In genomic region chr15:63630036-63630751, GRCh38 we compare ENCODE assay signal across 14 cellular contexts.
"Had no signal": no experiment of that assay in that cellular context is flagged by ENCODE, and none has a peak within 500 bp of the region (broad histone marks: within the 10 kb centered on the region; RNA-seq: fewer than 3 reads in every experiment).

No MANE protein-coding gene starts in this region.

- H3K9me3 Mint-ChIP-seq: activated CD4-positive, alpha-beta T cell treated with anti-CD3 and anti-CD28 coated beads, Interleukin-2, amount 10 ng/mL, durations not matched to agents 7 days and 5 days; activated naive CD4-positive, alpha-beta T cell treated with anti-CD3 and anti-CD28 coated beads, Interleukin-2, amount 10 ng/mL, durations not matched to agents 7 days and 5 days; activated T-helper 17 cell treated with anti-CD3 and anti-CD28 coated beads, Interleukin-2, amount 50 U/mL, for 72 hours; brain; central memory CD8-positive, alpha-beta T cell; nephron; stimulated activated naive B cell treated with anti-CD40 and anti-IgM and Interleukin-4, amounts not matched to agents 10 μg/mL and 1 μg/mL and 100 μg/mL, for 72 hours; T-cell had no signal

- DNase-seq: activated CD4-positive, alpha-beta T cell treated with anti-CD3 and anti-CD28 coated beads, Interleukin-2, amount 10 ng/mL, durations not matched to agents 7 days and 5 days; activated naive CD4-positive, alpha-beta T cell treated with anti-CD3 and anti-CD28 coated beads, Interleukin-2, amount 10 ng/mL, durations not matched to agents 7 days and 5 days; kidney glomerular epithelial cell; nucleus accumbens; SK-N-SH; stimulated activated CD4-positive, alpha-beta T cell treated with anti-CD3 and anti-CD28 coated beads, Interleukin-2, amount 100 ng/mL, for 48 hours; stimulated activated naive B cell treated with anti-CD40 and anti-IgM and Interleukin-4, amounts not matched to agents 10 μg/mL and 1 μg/mL and 100 μg/mL, for 72 hours; T-cell; T-helper 9 cell; upper lobe of left lung had no signal

- H3K9me3 ChIP-seq: SK-N-SH, upper lobe of left lung had no signal

- H3K4me3 ChIP-seq: upper lobe of left lung had no signal

- H3K27me3 Mint-ChIP-seq: activated CD4-positive, alpha-beta T cell treated with anti-CD3 and anti-CD28 coated beads, Interleukin-2, amount 10 ng/mL, durations not matched to agents 7 days and 5 days; activated naive CD4-positive, alpha-beta T cell treated with anti-CD3 and anti-CD28 coated beads, Interleukin-2, amount 10 ng/mL, durations not matched to agents 7 days and 5 days; activated T-helper 17 cell treated with anti-CD3 and anti-CD28 coated beads, Interleukin-2, amount 50 U/mL, for 72 hours; brain; central memory CD8-positive, alpha-beta T cell; stimulated activated naive B cell treated with anti-CD40 and anti-IgM and Interleukin-4, amounts not matched to agents 10 μg/mL and 1 μg/mL and 100 μg/mL, for 72 hours; T-cell had no signal

- H3K4me1 ChIP-seq: upper lobe of left lung had no signal

- H3K4me3 Mint-ChIP-seq: activated CD4-positive, alpha-beta T cell treated with anti-CD3 and anti-CD28 coated beads, Interleukin-2, amount 10 ng/mL, durations not matched to agents 7 days and 5 days; activated naive CD4-positive, alpha-beta T cell treated with anti-CD3 and anti-CD28 coated beads, Interleukin-2, amount 10 ng/mL, durations not matched to agents 7 days and 5 days; activated T-helper 17 cell treated with anti-CD3 and anti-CD28 coated beads, Interleukin-2, amount 50 U/mL, for 72 hours; brain; central memory CD8-positive, alpha-beta T cell; nephron; stimulated activated naive B cell treated with anti-CD40 and anti-IgM and Interleukin-4, amounts not matched to agents 10 μg/mL and 1 μg/mL and 100 μg/mL, for 72 hours; T-cell had no signal

- H3K4me2 ChIP-seq: SK-N-SH had no signal

- H3K27me3 ChIP-seq: upper lobe of left lung had no signal

- H3K27ac ChIP-seq: upper lobe of left lung had no signal

- H3K4me1 Mint-ChIP-seq: activated naive CD4-positive, alpha-beta T cell treated with anti-CD3 and anti-CD28 coated beads, Interleukin-2, amount 10 ng/mL, durations not matched to agents 7 days and 5 days; activated T-helper 17 cell treated with anti-CD3 and anti-CD28 coated beads, Interleukin-2, amount 50 U/mL, for 72 hours; brain; central memory CD8-positive, alpha-beta T cell; nephron; T-cell had no signal

- ATAC-seq: activated T-helper 17 cell treated with anti-CD3 and anti-CD28 coated beads, Interleukin-2, amount 50 U/mL, for 72 hours; T-cell had no signal

- H3K27ac Mint-ChIP-seq: nephron had no signal
